ENCODE assay signal across 25 cellular contexts in genomic region chr16:35344012-35344762, GRCh38.
A peak's percentile ranks its signal among the peaks of the same experiment; 100 is the strongest.
DNase-seq lines count a peak whose midpoint lies in the region; ATAC-seq, FAIRE-seq and TF ChIP-seq lines count a peak whose summit lies in the region.
"Had no signal": no experiment of that assay in that cellular context is flagged by ENCODE, and none has a peak within 500 bp of the region (broad histone marks: within the 10 kb centered on the region; RNA-seq: fewer than 3 reads in every experiment).

No MANE protein-coding gene starts in this region.

- H3K27ac ChIP-seq in kidney (ENCODE audit: low read depth in 2 of 2, low read length in 2 of 2) (no peak overlapping the region), aorta (ENCODE audit: low read depth in 1 of 2, low read length in 2 of 2) (no peak overlapping the region)
- H3K27ac ChIP-seq: A549; BLaER1 treated with 17β-estradiol and CSF1 and Interleukin-3, amounts not matched to agents 10 nM and 100 nM had no signal

- DNase-seq in activated CD4-positive, alpha-beta T cell treated with anti-CD3 and anti-CD28 coated beads, Interleukin-2, amount 10 ng/mL, durations not matched to agents 24 days and 14 days: peak; percentile 34
- no peak for DNase-seq in activated CD4-positive, alpha-beta T cell treated with anti-CD3 and anti-CD28 coated beads for 1 hour
- DNase-seq in kidney (peak; percentile 47), aorta (peak in 1 of 2 donors; percentile 64), GDM1 (lab: John Stamatoyannopoulos, UW) (no peak), NCI-H69 (lab: John Stamatoyannopoulos, UW) (no peak)
- DNase-seq: 8988T; ACHN; AML-193; BE2C; CD4-positive, alpha-beta T cell; CD8-positive, alpha-beta memory T cell; DMS153; DND-41; GF-D8; GOT3; HFFc6 had no signal

- WGBS in aorta, 2 donors: 63 to 67% methylated on average over 40 to 41 of the region's 41 CpGs

- H3K27me3 Mint-ChIP-seq in activated CD4-positive, alpha-beta T cell treated with anti-CD3 and anti-CD28 coated beads, Interleukin-2, amount 10 ng/mL, durations not matched to agents 24 days and 14 days: no peaks in the 10 kb centered on the region
- H3K27me3 Mint-ChIP-seq: CD4-positive, alpha-beta T cell; CD8-positive, alpha-beta memory T cell had no signal

- H3K4me1 Mint-ChIP-seq in activated CD4-positive, alpha-beta T cell treated with anti-CD3 and anti-CD28 coated beads, Interleukin-2, amount 10 ng/mL, durations not matched to agents 24 days and 14 days: no peaks in the 10 kb centered on the region
- H3K4me1 Mint-ChIP-seq: CD14-positive monocyte; CD8-positive, alpha-beta memory T cell had no signal

- H3K27me3 ChIP-seq in aorta (ENCODE audit: control insufficient read depth in 1 of 2, insufficient read depth in 2 of 2, low read length in 1 of 2): no peaks in the 10 kb centered on the region
- H3K27me3 ChIP-seq: BE2C; BLaER1 treated with 17β-estradiol and CSF1 and Interleukin-3, amounts not matched to agents 10 nM and 100 nM had no signal

- peak overlapping the region; percentile 15; the same call in 1 of the 2 replicates for H3K9ac ChIP-seq in ES-I3 (ENCODE audit: low read depth, low read length)
- no peak overlapping the region for H3K9ac ChIP-seq in kidney (ENCODE audit: low read length in 2 of 2)
- H3K9ac ChIP-seq: BLaER1 treated with 17β-estradiol and CSF1 and Interleukin-3, amounts not matched to agents 10 nM and 100 nM had no signal

- no peak for TF ChIP-seq CTCF in kidney (IDR thresholded peaks at IDR 0.05; ENCODE audit: borderline replicate concordance, extremely low read depth, insufficient read depth)

- H3K4me1 ChIP-seq in ES-I3 (ENCODE audit: insufficient read depth, low read length) (no peaks in the 10 kb centered on the region), kidney (ENCODE audit: control insufficient read depth in 1 of 2, insufficient read depth in 1 of 2, low read depth in 1 of 2, low read length in 2 of 2) (no peaks in the 10 kb centered on the region), aorta (ENCODE audit: control insufficient read depth in 1 of 2, insufficient read depth in 2 of 2, low read length in 2 of 2) (no peaks in the 10 kb centered on the region)
- H3K4me1 ChIP-seq: A549; BE2C; BLaER1 treated with 17β-estradiol and CSF1 and Interleukin-3, amounts not matched to agents 10 nM and 100 nM; HAP-1 had no signal

- no peak overlapping the region for H3K27ac Mint-ChIP-seq in activated CD4-positive, alpha-beta T cell treated with anti-CD3 and anti-CD28 coated beads, Interleukin-2, amount 10 ng/mL, durations not matched to agents 24 days and 14 days
- H3K27ac Mint-ChIP-seq: CD14-positive monocyte; CD4-positive, alpha-beta T cell; CD8-positive, alpha-beta memory T cell; HFFc6 had no signal

- H3K36me3 ChIP-seq in ES-I3 (ENCODE audit: insufficient read depth, low read length) (no peaks in the 10 kb centered on the region), kidney (ENCODE audit: control insufficient read depth in 1 of 2, insufficient read depth in 2 of 2, low read length in 2 of 2) (no peaks in the 10 kb centered on the region), aorta (ENCODE audit: control insufficient read depth in 1 of 2, insufficient read depth in 2 of 2, low read length in 1 of 2) (no peaks in the 10 kb centered on the region)
- H3K36me3 ChIP-seq: BE2C; BLaER1 treated with 17β-estradiol and CSF1 and Interleukin-3, amounts not matched to agents 10 nM and 100 nM; HAP-1 had no signal

- peaks cover 10% of the 10 kb centered on the region for H3K9me3 Mint-ChIP-seq in activated CD4-positive, alpha-beta T cell treated with anti-CD3 and anti-CD28 coated beads, Interleukin-2, amount 10 ng/mL, durations not matched to agents 24 days and 14 days

- intact Hi-C loops in activated CD4-positive, alpha-beta T cell treated with anti-CD3 and anti-CD28 coated beads, Interleukin-2, amount 10 ng/mL, durations not matched to agents 24 days and 14 days (cut with micrococcal nuclease): no loop called here
- intact Hi-C loops in kidney (cut with DNase I) (no loop called here), aorta (cut with DNase I) (no loop called here)

- H3K4me3 ChIP-seq in kidney (ENCODE audit: low read length in 2 of 2) (no peak overlapping the region), aorta (ENCODE audit: low read length in 2 of 2) (no peak overlapping the region)
- H3K4me3 ChIP-seq: A549; BLaER1 treated with 17β-estradiol and CSF1 and Interleukin-3, amounts not matched to agents 10 nM and 100 nM; HAP-1 had no signal

- H3K36me3 Mint-ChIP-seq in activated CD4-positive, alpha-beta T cell treated with anti-CD3 and anti-CD28 coated beads, Interleukin-2, amount 10 ng/mL, durations not matched to agents 24 days and 14 days (ENCODE audit: low read depth): no peaks in the 10 kb centered on the region
- H3K36me3 Mint-ChIP-seq: CD14-positive monocyte; CD8-positive, alpha-beta memory T cell had no signal

- no peak overlapping the region for H3K4me3 Mint-ChIP-seq in activated CD4-positive, alpha-beta T cell treated with anti-CD3 and anti-CD28 coated beads, Interleukin-2, amount 10 ng/mL, durations not matched to agents 24 days and 14 days
- H3K4me3 Mint-ChIP-seq: CD14-positive monocyte; CD4-positive, alpha-beta T cell; CD8-positive, alpha-beta memory T cell; HFFc6 had no signal

- H3K9me3 ChIP-seq in ES-I3 (ENCODE audit: control insufficient read depth, insufficient read depth, low read length): no peaks in the 10 kb centered on the region; the same call in 1 of the 2 replicates
- H3K9me3 ChIP-seq in kidney (ENCODE audit: control insufficient read depth in 1 of 2, low read length in 2 of 2): peaks cover 0 to 4% of the 10 kb centered on the region in 2 donors
- no peaks in the 10 kb centered on the region for H3K9me3 ChIP-seq in aorta (ENCODE audit: control insufficient read depth, low read length)
- H3K9me3 ChIP-seq: HAP-1 had no signal

- peak; percentile 41 for ATAC-seq in aorta (ENCODE audit: low FRiP score)
- ATAC-seq: A549 had no signal

- no peak for FAIRE-seq in kidney (lab: Jason Lieb, UNC)
- FAIRE-seq: A549, GM12891, GM18507, H54 had no signal

Comparison
In these comparisons a context has a peak if more than half of its experiments do, and no peak if none do; other contexts are left out.
1. DNase-seq: peak in activated CD4-positive, alpha-beta T cell treated with anti-CD3 and anti-CD28 coated beads, Interleukin-2, amount 10 ng/mL, durations not matched to agents 24 days and 14 days (single experiment) and kidney (single experiment); none in activated CD4-positive, alpha-beta T cell treated with anti-CD3 and anti-CD28 coated beads for 1 hour (single experiment), GDM1 (single experiment) and NCI-H69 (single experiment).